ENCODE assay signal across 1 cellular context in genomic region chr5:35771321-35771720, GRCh38.
TF ChIP-seq lines count a peak whose summit lies in the region.

No MANE protein-coding gene starts in this region.

TF ChIP-seq in IMR-90, 13 proteins besides CTCF, POLR2A, EP300 and RAD21 (continued from another document):
- TF ChIP-seq FOS (IDR thresholded peaks at IDR 0.05; ENCODE audit: low read depth, low read length) (peak; percentile 66), RCOR1 (IDR thresholded peaks at IDR 0.05; ENCODE audit: insufficient replicate concordance, low read length) (peak; percentile 43), NFE2L2 (IDR thresholded peaks at IDR 0.05; ENCODE audit: low read depth, low read length) (no peak), RFX5 (IDR thresholded peaks at IDR 0.05; ENCODE audit: low read depth, low read length) (peak; percentile 44; the same call in 1 of the 2 replicates), MAZ (IDR thresholded peaks at IDR 0.05; ENCODE audit: borderline replicate concordance, low read depth, low read length) (0 out of 2 replicates have a peak, but pooled peaks have one; percentile 18), CEBPB (IDR thresholded peaks at IDR 0.05; ENCODE audit: low read depth, low read length) (peak; percentile 99), MAFK (IDR thresholded peaks at IDR 0.05; ENCODE audit: low read depth, low read length) (no peak), ELK1 (IDR thresholded peaks at IDR 0.05; ENCODE audit: borderline replicate concordance, low read depth, low read length) (no peak), CHD1 (IDR thresholded peaks at IDR 0.05; ENCODE audit: low read depth, low read length) (no peak), BHLHE40 (IDR thresholded peaks at IDR 0.05; ENCODE audit: low read depth, low read length) (no peak), SMC3 (IDR thresholded peaks at IDR 0.05; ENCODE audit: low read depth, low read length) (no peak)
- TF ChIP-seq, protein P1, sequence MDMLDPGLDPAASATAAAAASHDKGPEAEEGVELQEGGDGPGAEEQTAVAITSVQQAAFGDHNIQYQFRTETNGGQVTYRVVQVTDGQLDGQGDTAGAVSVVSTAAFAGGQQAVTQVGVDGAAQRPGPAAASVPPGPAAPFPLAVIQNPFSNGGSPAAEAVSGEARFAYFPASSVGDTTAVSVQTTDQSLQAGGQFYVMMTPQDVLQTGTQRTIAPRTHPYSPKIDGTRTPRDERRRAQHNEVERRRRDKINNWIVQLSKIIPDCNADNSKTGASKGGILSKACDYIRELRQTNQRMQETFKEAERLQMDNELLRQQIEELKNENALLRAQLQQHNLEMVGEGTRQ (IDR thresholded peaks at IDR 0.05; ENCODE audit: low read depth, low read length), result no peak
